Comparison of ENCODE assay signal across 14 cellular contexts in genomic region chr3:166362698-166363097, GRCh38.
"Had no signal": no experiment of that assay in that cellular context is flagged by ENCODE, and none has a peak within 500 bp of the region (broad histone marks: within the 10 kb centered on the region; RNA-seq: fewer than 3 reads in every experiment).

No MANE protein-coding gene starts in this region.

- H3K27me3 Mint-ChIP-seq: activated naive CD4-positive, alpha-beta T cell treated with anti-CD3 and anti-CD28 coated beads, Interleukin-2, amount 10 ng/mL, durations not matched to agents 7 days and 5 days; naive B cell; type B pancreatic cell had no signal

- H3K27me3 ChIP-seq: pancreas, suprapubic skin had no signal

- H3K9me3 Mint-ChIP-seq: type B pancreatic cell had no signal

- DNase-seq: activated CD4-positive, alpha-beta T cell treated with anti-CD3 and anti-CD28 coated beads, Interleukin-2, amount 50 U/mL, for 1 hour; activated naive CD4-positive, alpha-beta T cell treated with anti-CD3 and anti-CD28 coated beads, Interleukin-2, amount 10 ng/mL, durations not matched to agents 7 days and 5 days; hypothalamus; lower lobe of right lung; midbrain; naive B cell; pancreas; stimulated activated CD4-positive, alpha-beta T cell treated with anti-CD3 and anti-CD28 coated beads, Interleukin-4, amount 100 ng/mL, for 1 hour; stimulated activated CD8-positive, alpha-beta memory T cell treated with anti-CD3 and anti-CD28 coated beads, Interleukin-4, amount 100 ng/mL, for 48 hours; stimulated activated naive CD8-positive, alpha-beta T cell treated with anti-CD3 and anti-CD28 coated beads, Interleukin-15, Interleukin-2, amounts not matched to agents 100 U/mL and 50 U/mL, for 24 hours had no signal

- H3K36me3 ChIP-seq: lower lobe of right lung, pancreas, suprapubic skin had no signal

- ATAC-seq: lower lobe of right lung; pancreas; stimulated activated naive CD8-positive, alpha-beta T cell treated with anti-CD3 and anti-CD28 coated beads, Interleukin-15, Interleukin-2, amounts not matched to agents 100 U/mL and 50 U/mL, for 24 hours had no signal

- H3K4me1 ChIP-seq: lower lobe of right lung, pancreas, suprapubic skin had no signal

- H3K36me3 Mint-ChIP-seq: activated naive CD4-positive, alpha-beta T cell treated with anti-CD3 and anti-CD28 coated beads, Interleukin-2, amount 10 ng/mL, durations not matched to agents 7 days and 5 days; naive B cell; type B pancreatic cell had no signal

- H3K9me3 ChIP-seq: lower lobe of right lung, pancreas, suprapubic skin had no signal

- H3K27ac ChIP-seq: lower lobe of right lung, pancreas, suprapubic skin had no signal

- H3K27ac Mint-ChIP-seq: activated naive CD4-positive, alpha-beta T cell treated with anti-CD3 and anti-CD28 coated beads, Interleukin-2, amount 10 ng/mL, durations not matched to agents 7 days and 5 days; activated T-helper 2 cell treated with anti-CD3 and anti-CD28 coated beads, Interferon-gamma antibody, Interleukin-2, Interleukin-4, amounts not matched to agents 10 μg/mL and 5 μg/mL and 100 μg/mL, durations not matched to agents 14 hours and 24 hours and 36 hours; naive B cell; T-helper 2 cell treated with Interferon-gamma antibody and Interleukin-4, amounts not matched to agents 5 μg/mL and 100 μg/mL, for 36 hours; type B pancreatic cell had no signal

- H3K4me3 Mint-ChIP-seq: activated naive CD4-positive, alpha-beta T cell treated with anti-CD3 and anti-CD28 coated beads, Interleukin-2, amount 10 ng/mL, durations not matched to agents 7 days and 5 days; naive B cell; T-helper 2 cell treated with Interferon-gamma antibody and Interleukin-4, amounts not matched to agents 5 μg/mL and 100 μg/mL, for 36 hours; type B pancreatic cell had no signal

- H3K4me1 Mint-ChIP-seq: activated naive CD4-positive, alpha-beta T cell treated with anti-CD3 and anti-CD28 coated beads, Interleukin-2, amount 10 ng/mL, durations not matched to agents 7 days and 5 days; naive B cell had no signal

- H3K4me3 ChIP-seq: lower lobe of right lung, pancreas, suprapubic skin had no signal
